Comparison of ENCODE assay signal across 22 cellular contexts in the genomic region with DNA sequence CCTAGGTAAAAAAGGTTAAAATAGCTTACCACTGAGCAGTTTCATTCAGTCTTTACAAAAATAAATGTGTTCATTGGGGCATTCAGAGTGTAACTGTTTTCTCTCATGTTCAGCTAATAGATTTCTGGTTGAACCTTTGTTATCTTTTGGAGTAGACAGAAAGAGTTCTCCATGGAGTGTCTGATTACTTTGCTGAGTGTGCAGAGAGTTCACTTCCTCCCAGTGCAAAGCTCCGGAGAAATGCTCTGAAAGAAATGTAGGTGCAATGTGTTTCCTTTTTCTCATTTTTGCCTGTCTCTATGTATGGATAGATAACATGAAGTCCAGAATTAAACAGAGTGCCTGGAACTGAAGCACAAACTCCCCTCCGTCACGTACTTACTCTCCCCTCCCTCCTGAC.
"Had no signal": no experiment of that assay in that cellular context is flagged by ENCODE, and none has a peak within 500 bp of the region (broad histone marks: within the 10 kb centered on the region; RNA-seq: fewer than 3 reads in every experiment).

No MANE protein-coding gene starts in this region.

- H3K27ac ChIP-seq: neutrophil, tibial nerve had no signal

- H3K9me3 ChIP-seq: neutrophil, tibial nerve, vagina had no signal

- H3K4me3 Mint-ChIP-seq: activated CD4-positive, alpha-beta T cell treated with anti-CD3 and anti-CD28 coated beads, Interleukin-2, amount 10 ng/mL, durations not matched to agents 7 days and 5 days; activated naive CD4-positive, alpha-beta T cell treated with anti-CD3 and anti-CD28 coated beads, Interleukin-2, amount 10 ng/mL, durations not matched to agents 7 days and 5 days; activated naive CD8-positive, alpha-beta T cell treated with anti-CD3 and anti-CD28 coated beads, Interleukin-2, amount 50 U/mL, for 24 hours; naive thymus-derived CD4-positive, alpha-beta T cell; T-helper 1 cell treated with Interleukin-12 subunit alpha and Interleukin-12 subunit beta and Interleukin-4 antibody, amounts not matched to agents 30 μg/mL and 1 μg/mL, for 36 hours had no signal

- ATAC-seq: activated naive CD8-positive, alpha-beta T cell treated with anti-CD3 and anti-CD28 coated beads, Interleukin-2, amount 50 U/mL, for 24 hours; left ventricle myocardium superior; naive thymus-derived CD4-positive, alpha-beta T cell had no signal

- DNase-seq: activated CD4-positive, alpha-beta T cell treated with anti-CD3 and anti-CD28 coated beads, Interleukin-2, amount 10 ng/mL, durations not matched to agents 7 days and 5 days; activated CD4-positive, CD25-positive, alpha-beta regulatory T cell; activated CD8-positive, alpha-beta memory T cell treated with anti-CD3 and anti-CD28 coated beads for 24 hours; activated CD8-positive, alpha-beta memory T cell treated with anti-CD3 and anti-CD28 coated beads, Interleukin-2, amount 50 U/mL, for 48 hours; activated effector memory CD4-positive, alpha-beta T cell treated with Interleukin-2 at 50 U/mL for 16 hours; activated naive CD4-positive, alpha-beta T cell treated with anti-CD3 and anti-CD28 coated beads, Interleukin-2, amount 10 ng/mL, durations not matched to agents 7 days and 5 days; activated naive CD8-positive, alpha-beta T cell treated with anti-CD3 and anti-CD28 coated beads, Interleukin-2, amount 50 U/mL, for 24 hours; activated T-cell treated with anti-CD3 and anti-CD28 coated beads, Interleukin-2, amount 50 U/mL, for 48 hours; anterior cingulate cortex; cortex of kidney; erythroblast; head of caudate nucleus; left ventricle myocardium superior; naive thymus-derived CD4-positive, alpha-beta T cell; posterior cingulate gyrus; stimulated activated CD4-positive, alpha-beta T cell treated with anti-CD3 and anti-CD28 coated beads, Interleukin-12 subunit alpha, Interleukin-12 subunit beta, amount 100 ng/mL, for 4 hours; stimulated activated CD4-positive, alpha-beta T cell treated with anti-CD3 and anti-CD28 coated beads, Interleukin-1b, Interleukin-23, amount 100 ng/mL, for 48 hours; stimulated activated naive CD4-positive, alpha-beta T cell treated with Interleukin-2 at 50 U/mL for 16 hours had no signal

- H3K27me3 Mint-ChIP-seq: activated CD4-positive, alpha-beta T cell treated with anti-CD3 and anti-CD28 coated beads, Interleukin-2, amount 10 ng/mL, durations not matched to agents 7 days and 5 days; activated naive CD4-positive, alpha-beta T cell treated with anti-CD3 and anti-CD28 coated beads, Interleukin-2, amount 10 ng/mL, durations not matched to agents 7 days and 5 days; activated naive CD8-positive, alpha-beta T cell treated with anti-CD3 and anti-CD28 coated beads, Interleukin-2, amount 50 U/mL, for 24 hours; naive thymus-derived CD4-positive, alpha-beta T cell had no signal

- H3K4me3 ChIP-seq: tibial nerve, vagina had no signal

- H3K27me3 ChIP-seq: neutrophil, tibial nerve, vagina had no signal

- H3K9me3 Mint-ChIP-seq: activated CD4-positive, alpha-beta T cell treated with anti-CD3 and anti-CD28 coated beads, Interleukin-2, amount 10 ng/mL, durations not matched to agents 7 days and 5 days; activated naive CD8-positive, alpha-beta T cell treated with anti-CD3 and anti-CD28 coated beads, Interleukin-2, amount 50 U/mL, for 24 hours; T-helper 1 cell treated with Interleukin-12 subunit alpha and Interleukin-12 subunit beta and Interleukin-4 antibody, amounts not matched to agents 30 μg/mL and 1 μg/mL, for 36 hours had no signal

- H3K36me3 ChIP-seq: tibial nerve, vagina had no signal

- H3K4me1 Mint-ChIP-seq: activated CD4-positive, alpha-beta T cell treated with anti-CD3 and anti-CD28 coated beads, Interleukin-2, amount 10 ng/mL, durations not matched to agents 7 days and 5 days; activated naive CD4-positive, alpha-beta T cell treated with anti-CD3 and anti-CD28 coated beads, Interleukin-2, amount 10 ng/mL, durations not matched to agents 7 days and 5 days; activated naive CD8-positive, alpha-beta T cell treated with anti-CD3 and anti-CD28 coated beads, Interleukin-2, amount 50 U/mL, for 24 hours had no signal

- H3K27ac Mint-ChIP-seq: activated CD4-positive, alpha-beta T cell treated with anti-CD3 and anti-CD28 coated beads, Interleukin-2, amount 10 ng/mL, durations not matched to agents 7 days and 5 days; activated naive CD4-positive, alpha-beta T cell treated with anti-CD3 and anti-CD28 coated beads, Interleukin-2, amount 10 ng/mL, durations not matched to agents 7 days and 5 days; activated naive CD8-positive, alpha-beta T cell treated with anti-CD3 and anti-CD28 coated beads, Interleukin-2, amount 50 U/mL, for 24 hours; naive thymus-derived CD4-positive, alpha-beta T cell; T-helper 1 cell treated with Interleukin-12 subunit alpha and Interleukin-12 subunit beta and Interleukin-4 antibody, amounts not matched to agents 30 μg/mL and 1 μg/mL, for 36 hours had no signal
